In the genomic region with DNA sequence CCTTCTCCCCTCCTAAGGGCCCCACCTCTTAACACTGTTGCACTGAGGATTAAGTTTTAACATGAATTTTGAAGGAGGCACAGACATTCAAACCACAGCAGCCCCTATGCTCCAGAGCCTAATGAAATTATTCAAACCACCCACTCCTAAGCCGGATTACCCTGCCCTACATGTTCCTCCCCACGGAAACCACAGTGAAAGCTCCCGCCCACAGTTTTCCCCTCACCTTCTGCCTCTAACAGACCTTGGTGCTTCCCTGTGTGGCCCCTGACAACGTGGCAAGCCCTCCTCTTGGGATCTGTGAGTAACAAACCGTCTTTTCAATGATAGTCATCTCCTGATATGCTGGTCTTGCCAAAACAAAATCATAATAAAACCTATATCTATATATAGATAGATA, we compare ENCODE assay signal across 23 cellular contexts.
A peak's percentile ranks its signal among the peaks of the same experiment; 100 is the strongest.
DNase-seq lines count a peak whose midpoint lies in the region; ATAC-seq and TF ChIP-seq lines count a peak whose summit lies in the region.
"Had no signal": no experiment of that assay in that cellular context is flagged by ENCODE, and none has a peak within 500 bp of the region (broad histone marks: within the 10 kb centered on the region; RNA-seq: fewer than 3 reads in every experiment).

No MANE protein-coding gene starts in this region.

- no peaks in the 10 kb centered on the region for H3K9me3 ChIP-seq in Loucy (ENCODE audit: insufficient read depth, low read depth, low read length)
- H3K9me3 ChIP-seq: esophagus squamous epithelium, pancreas, right lobe of liver, tibial nerve had no signal

- H3K4me1 ChIP-seq in Loucy (ENCODE audit: insufficient read depth, low read length, poor library complexity, severe bottlenecking), result peaks cover 30% of the 10 kb centered on the region
- H3K4me1 ChIP-seq: pancreas, right lobe of liver had no signal

- H3K4me1 Mint-ChIP-seq in activated naive CD4-positive, alpha-beta T cell treated with anti-CD3 and anti-CD28 coated beads for 36 hours (ENCODE audit: low read depth), result peaks cover 11% of the 10 kb centered on the region
- H3K4me1 Mint-ChIP-seq in stimulated activated effector memory CD8-positive, alpha-beta T cell treated with anti-CD3 and anti-CD28 coated beads, Interleukin-12 subunit alpha, Interleukin-12 subunit beta, amount 100 ng/mL, for 72 hours, result peaks cover 27% of the 10 kb centered on the region

- H3F3A ChIP-seq in Loucy (ENCODE audit: low read depth), result no peaks in the 10 kb centered on the region

- H3K4me3 Mint-ChIP-seq in activated naive CD4-positive, alpha-beta T cell treated with anti-CD3 and anti-CD28 coated beads for 36 hours, result no peak overlapping the region
- H3K4me3 Mint-ChIP-seq in stimulated activated effector memory CD8-positive, alpha-beta T cell treated with anti-CD3 and anti-CD28 coated beads, Interleukin-12 subunit alpha, Interleukin-12 subunit beta, amount 100 ng/mL, for 72 hours, result no peak overlapping the region
- H3K4me3 Mint-ChIP-seq: activated CD8-positive, alpha-beta memory T cell treated with anti-CD3 and anti-CD28 coated beads, Interleukin-2, amount 10 ng/mL, durations not matched to agents 7 days and 5 days; activated naive CD4-positive, alpha-beta T cell treated with anti-CD3 and anti-CD28 coated beads, Interleukin-2, amount 10 ng/mL, durations not matched to agents 7 days and 5 days; CD8-positive, alpha-beta memory T cell; effector memory CD8-positive, alpha-beta T cell; HFFc6; natural killer cell had no signal

- CTCF ChIA-PET in activated naive CD4-positive, alpha-beta T cell treated with anti-CD3 and anti-CD28 coated beads for 36 hours (lab: Charles Lee), result no interaction called here

- H3K27ac Mint-ChIP-seq in activated naive CD4-positive, alpha-beta T cell treated with anti-CD3 and anti-CD28 coated beads for 36 hours, result no peak overlapping the region
- no peak overlapping the region for H3K27ac Mint-ChIP-seq in stimulated activated effector memory CD8-positive, alpha-beta T cell treated with anti-CD3 and anti-CD28 coated beads, Interleukin-12 subunit alpha, Interleukin-12 subunit beta, amount 100 ng/mL, for 72 hours
- H3K27ac Mint-ChIP-seq: activated CD8-positive, alpha-beta memory T cell treated with anti-CD3 and anti-CD28 coated beads, Interleukin-2, amount 10 ng/mL, durations not matched to agents 7 days and 5 days; activated naive CD4-positive, alpha-beta T cell treated with anti-CD3 and anti-CD28 coated beads, Interleukin-2, amount 10 ng/mL, durations not matched to agents 7 days and 5 days; effector memory CD8-positive, alpha-beta T cell; HFFc6 had no signal

- H3K9me2 ChIP-seq in Loucy (replicated peaks; ENCODE audit: low read depth, low read length), result no peaks in the 10 kb centered on the region

- no peaks in the 10 kb centered on the region for H3K9me3 Mint-ChIP-seq in activated naive CD4-positive, alpha-beta T cell treated with anti-CD3 and anti-CD28 coated beads for 36 hours
- no peaks in the 10 kb centered on the region for H3K9me3 Mint-ChIP-seq in stimulated activated effector memory CD8-positive, alpha-beta T cell treated with anti-CD3 and anti-CD28 coated beads, Interleukin-12 subunit alpha, Interleukin-12 subunit beta, amount 100 ng/mL, for 72 hours
- H3K9me3 Mint-ChIP-seq: activated naive CD4-positive, alpha-beta T cell treated with anti-CD3 and anti-CD28 coated beads, Interleukin-2, amount 10 ng/mL, durations not matched to agents 7 days and 5 days; effector memory CD8-positive, alpha-beta T cell; HFFc6; natural killer cell had no signal

- DNase-seq in activated naive CD4-positive, alpha-beta T cell treated with Interleukin-2 at 50 U/mL for 16 hours, result peak; percentile 34
- DNase-seq in activated naive CD4-positive, alpha-beta T cell treated with anti-CD3 and anti-CD28 coated beads for 36 hours, result no peak
- DNase-seq in islet precursor cell (peak; percentile 49), Right ventricle myocardium inferior (ENCODE audit: missing footprints) (no peak)
- peak; percentile 49 for DNase-seq in stimulated activated CD8-positive, alpha-beta memory T cell treated with anti-CD3 and anti-CD28 coated beads, Interleukin-4, amount 100 ng/mL, for 48 hours
- no peak for DNase-seq in stimulated activated effector memory CD8-positive, alpha-beta T cell treated with anti-CD3 and anti-CD28 coated beads, Interleukin-12 subunit alpha, Interleukin-12 subunit beta, amount 100 ng/mL, for 72 hours (ENCODE audit: low spot score in 2 of 2)
- DNase-seq: activated CD8-positive, alpha-beta memory T cell treated with anti-CD3 and anti-CD28 coated beads, Interleukin-2, amount 10 ng/mL, durations not matched to agents 7 days and 5 days; activated naive CD4-positive, alpha-beta T cell treated with anti-CD3 and anti-CD28 coated beads, Interleukin-2, amount 10 ng/mL, durations not matched to agents 7 days and 5 days; CD8-positive, alpha-beta memory T cell; DMS79; effector memory CD8-positive, alpha-beta T cell; esophagus squamous epithelium; HFFc6; natural killer cell; NCI-H1092 treated with DMSO at 0.1 percent for 48 hours; NCI-H2171; NCI-H69; pancreas; right lobe of liver; Right ventricle myocardium superior had no signal

- intact Hi-C loops in activated naive CD4-positive, alpha-beta T cell treated with anti-CD3 and anti-CD28 coated beads for 36 hours (cut with micrococcal nuclease), result no loop called here
- intact Hi-C loops in Right ventricle myocardium inferior (cut with DNase I), result loop anchor here (5.0 kb wide), 1 partner anchor 46 kb away; no protein-coding TSS in a partner anchor

- no peaks in the 10 kb centered on the region for H3K36me3 Mint-ChIP-seq in activated naive CD4-positive, alpha-beta T cell treated with anti-CD3 and anti-CD28 coated beads for 36 hours (ENCODE audit: low read depth)
- H3K36me3 Mint-ChIP-seq in stimulated activated effector memory CD8-positive, alpha-beta T cell treated with anti-CD3 and anti-CD28 coated beads, Interleukin-12 subunit alpha, Interleukin-12 subunit beta, amount 100 ng/mL, for 72 hours, result no peaks in the 10 kb centered on the region
- H3K36me3 Mint-ChIP-seq: activated CD8-positive, alpha-beta memory T cell treated with anti-CD3 and anti-CD28 coated beads, Interleukin-2, amount 10 ng/mL, durations not matched to agents 7 days and 5 days; activated naive CD4-positive, alpha-beta T cell treated with anti-CD3 and anti-CD28 coated beads, Interleukin-2, amount 10 ng/mL, durations not matched to agents 7 days and 5 days; CD8-positive, alpha-beta memory T cell; natural killer cell had no signal

- no peaks in the 10 kb centered on the region for H3K27me3 ChIP-seq in Loucy (ENCODE audit: insufficient read depth, low read length, poor library complexity, severe bottlenecking)
- H3K27me3 ChIP-seq: esophagus squamous epithelium, pancreas, right lobe of liver, tibial nerve had no signal

- H2AFZ ChIP-seq in Loucy (ENCODE audit: low read length), result peak overlapping the region; percentile 12; the same call in 1 of the 2 replicates

- TF ChIP-seq CTCF in Loucy (conservative IDR thresholded peaks at IDR 0.05; ENCODE audit: low read length), result no peak

- H3K36me3 ChIP-seq in Loucy (ENCODE audit: insufficient read depth, low read length), result no peaks in the 10 kb centered on the region
- H3K36me3 ChIP-seq: esophagus squamous epithelium, pancreas, right lobe of liver had no signal

- no peaks in the 10 kb centered on the region for H4K20me1 ChIP-seq in Loucy (ENCODE audit: insufficient read depth, low read length, poor library complexity, severe bottlenecking)

- peaks cover 13% of the 10 kb centered on the region for H3K27me3 Mint-ChIP-seq in activated naive CD4-positive, alpha-beta T cell treated with anti-CD3 and anti-CD28 coated beads for 36 hours (ENCODE audit: low read depth)

- H3K4me3 ChIP-seq in Loucy (ENCODE audit: low read length, poor library complexity, severe bottlenecking), result peak overlapping the region; percentile 45
- H3K4me3 ChIP-seq: esophagus squamous epithelium, pancreas, right lobe of liver, tibial nerve had no signal

- peak overlapping the region; percentile 41 for H3K4me2 ChIP-seq in Loucy (ENCODE audit: low read depth, low read length, poor library complexity, severe bottlenecking)

- no peaks in the 10 kb centered on the region for H3K79me2 ChIP-seq in Loucy (ENCODE audit: insufficient read depth, low read length)

- peak overlapping the region; percentile 29 for H3K9ac ChIP-seq in Loucy (ENCODE audit: low read depth, low read length, poor library complexity, severe bottlenecking)

- ATAC-seq in GM18858 (IDR thresholded peaks at IDR 0.05; ENCODE audit: unreplicated experiment), result no peak
- no peak for ATAC-seq in Right ventricle myocardium inferior
- no peak for ATAC-seq in stimulated activated effector memory CD8-positive, alpha-beta T cell treated with anti-CD3 and anti-CD28 coated beads, Interleukin-12 subunit alpha, Interleukin-12 subunit beta, amount 100 ng/mL, for 72 hours
- ATAC-seq: activated CD8-positive, alpha-beta memory T cell treated with anti-CD3 and anti-CD28 coated beads, Interleukin-2, amount 10 ng/mL, durations not matched to agents 7 days and 5 days; effector memory CD8-positive, alpha-beta T cell; natural killer cell; pancreas; right lobe of liver had no signal

Comparison
In these comparisons a context has a peak if more than half of its experiments do, and no peak if none do; other contexts are left out.
1. DNase-seq: peak in activated naive CD4-positive, alpha-beta T cell treated with Interleukin-2 at 50 U/mL for 16 hours (single experiment), islet precursor cell (single experiment) and stimulated activated CD8-positive, alpha-beta memory T cell treated with anti-CD3 and anti-CD28 coated beads, Interleukin-4, amount 100 ng/mL, for 48 hours (single experiment); none in activated naive CD4-positive, alpha-beta T cell treated with anti-CD3 and anti-CD28 coated beads for 36 hours (single experiment), Right ventricle myocardium inferior (single experiment) and stimulated activated effector memory CD8-positive, alpha-beta T cell treated with anti-CD3 and anti-CD28 coated beads, Interleukin-12 subunit alpha, Interleukin-12 subunit beta, amount 100 ng/mL, for 72 hours (0 of 2).